8 cellular contexts compared by ENCODE assay signal in the genomic region with DNA sequence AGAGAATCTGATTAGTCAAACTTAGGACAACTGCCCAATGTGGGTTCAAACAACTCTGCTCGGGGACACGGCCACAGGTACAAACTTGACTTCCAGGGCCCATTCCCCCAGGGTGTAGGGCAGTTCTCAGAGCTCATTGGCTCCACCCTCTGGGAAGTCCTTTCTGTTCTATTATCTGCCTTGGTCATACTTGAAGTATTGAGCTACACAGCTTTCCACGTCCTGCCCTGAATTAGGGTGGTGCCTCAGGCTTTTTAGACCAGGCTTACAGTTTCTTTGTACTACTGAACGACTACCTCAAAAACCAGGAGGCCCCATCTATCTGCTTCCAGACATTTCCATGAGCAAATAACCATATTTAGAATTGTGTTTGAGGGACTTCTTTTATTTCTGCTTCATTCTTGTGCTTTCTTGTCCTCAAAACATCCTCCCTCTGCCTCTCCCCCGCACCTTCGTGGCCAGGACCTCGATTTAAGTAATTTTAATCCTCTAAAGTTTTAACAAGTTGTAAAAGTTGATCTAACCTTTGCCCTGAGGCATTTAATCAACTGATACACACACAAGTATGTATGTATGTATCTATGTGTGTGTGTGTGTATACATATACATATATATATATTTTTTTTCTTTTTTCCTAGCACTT.
DNase-seq lines count a peak whose midpoint lies in the region; ATAC-seq and TF ChIP-seq lines count a peak whose summit lies in the region.

No MANE protein-coding gene starts in this region.

- peaks cover 0 to 3% of the 10 kb centered on the region in 2 donors for H3K4me1 ChIP-seq in adrenal gland (replicated peaks in 1 of 2)
- H3K4me1 ChIP-seq in mononuclear cell (ENCODE audit: insufficient read depth, low read length): peaks cover 66% of the 10 kb centered on the region

- 70 to 80% (median 74%) methylated on average over 7 of the region's 7 CpGs for WGBS in adrenal gland, 4 donors

- no peaks in the 10 kb centered on the region for H3K27me3 ChIP-seq in adrenal gland
- H3K27me3 ChIP-seq in mononuclear cell (ENCODE audit: insufficient read depth, low read length): no peaks in the 10 kb centered on the region

- H3K27ac ChIP-seq in adrenal gland: peak overlapping the region in 3 of 5 donors; percentile 35 to 62 (median 62)

- peak; percentile 73 for ATAC-seq in GM18861 (IDR thresholded peaks at IDR 0.05; ENCODE audit: unreplicated experiment)
- peak; percentile 77 for ATAC-seq in HG02840 (IDR thresholded peaks at IDR 0.05; ENCODE audit: low FRiP score, unreplicated experiment)

- TF ChIP-seq CTCF in adrenal gland (IDR thresholded peaks at IDR 0.05): no peak

- no peak overlapping the region for H3K4me3 ChIP-seq in adrenal gland
- H3K4me3 ChIP-seq in mononuclear cell (ENCODE audit: low read length): peak overlapping the region; percentile 2

- peak; percentile 15 for DNase-seq in RPMI8226
- DNase-seq in adrenal gland: peak in 2 of 7 donors; percentile 6 to 16
- DNase-seq in NCI-H2107 treated with DMSO at 0.1 percent for 48 hours (lab: John Stamatoyannopoulos, UW; ENCODE audit: unreplicated experiment): no peak
- no peak for DNase-seq in DMS 273 treated with DMSO at 0.1 percent for 48 hours (lab: John Stamatoyannopoulos, UW)
- DNase-seq in HCEC 1CT: no peak

- no peaks in the 10 kb centered on the region for H3K36me3 ChIP-seq in adrenal gland (replicated peaks in 1 of 2)

- no peak for TF ChIP-seq POLR2A in adrenal gland (IDR thresholded peaks at IDR 0.05)

- H3K9me3 ChIP-seq in adrenal gland (replicated peaks in 1 of 3) (no peaks in the 10 kb centered on the region), mononuclear cell (ENCODE audit: low read depth, low read length) (no peaks in the 10 kb centered on the region)

- intact Hi-C loops in adrenal gland (cut with DNase I): no loop called here
